25 cellular contexts compared by ENCODE assay signal in genomic region chr7:144403649-144404061, GRCh38. TPM values are rescaled to one million over a fixed set of nuclear protein-coding genes. Genes with fewer than 3 reads are reported as not detected.
A peak's percentile ranks its signal among the peaks of the same experiment; 100 is the strongest.
DNase-seq lines count a peak whose midpoint lies in the region; ATAC-seq and TF ChIP-seq lines count a peak whose summit lies in the region.
"Had no signal": no experiment of that assay in that cellular context is flagged by ENCODE, and none has a peak within 500 bp of the region (broad histone marks: within the 10 kb centered on the region; RNA-seq: fewer than 3 reads in every experiment).

Gene NOBOX, minus strand, starts transcription at chr7:144403693.

- no peaks in the 10 kb centered on the region for H3K27me3 ChIP-seq in upper lobe of right lung
- H3K27me3 ChIP-seq: BE2C; BLaER1 treated with 17β-estradiol and CSF1 and Interleukin-3, amounts not matched to agents 10 nM and 100 nM had no signal

- H3K9me3 ChIP-seq in upper lobe of right lung = no peaks in the 10 kb centered on the region
- H3K9me3 ChIP-seq: A549; BE2C; BLaER1 treated with 17β-estradiol and CSF1 and Interleukin-3, amounts not matched to agents 10 nM and 100 nM; HAP-1 had no signal

- intact Hi-C loops in upper lobe of right lung (cut with DNase I) = no loop called here

- no peaks in the 10 kb centered on the region for H3K4me1 ChIP-seq in upper lobe of right lung
- H3K4me1 ChIP-seq: A549, BE2C, HAP-1 had no signal

- no peak within 1 kb of the TSS for H3K27ac ChIP-seq in upper lobe of right lung
- H3K27ac ChIP-seq: A549; BLaER1 treated with 17β-estradiol and CSF1 and Interleukin-3, amounts not matched to agents 10 nM and 100 nM; GM23248 had no signal

- no peak within 1 kb of the TSS for H3K4me3 Mint-ChIP-seq in stimulated activated naive CD8-positive, alpha-beta T cell treated with anti-CD3 and anti-CD28 coated beads, Interleukin-15, amount 100 ng/mL, for 72 hours
- no peak within 1 kb of the TSS for H3K4me3 Mint-ChIP-seq in stimulated activated memory B cell treated with anti-CD40 and anti-IgM and Interleukin-4, amounts not matched to agents 10 μg/mL and 1 μg/mL and 100 μg/mL, for 72 hours
- no peak within 1 kb of the TSS for H3K4me3 Mint-ChIP-seq in chondrocyte (ENCODE audit: unreplicated experiment)
- H3K4me3 Mint-ChIP-seq: CD14-positive monocyte; CD4-positive, alpha-beta T cell; CD8-positive, alpha-beta memory T cell; HFFc6 had no signal

- ATAC-seq in stimulated activated naive CD8-positive, alpha-beta T cell treated with anti-CD3 and anti-CD28 coated beads, Interleukin-15, amount 100 ng/mL, for 72 hours = peak; percentile 71
- no peak for ATAC-seq in stimulated activated naive CD8-positive, alpha-beta T cell treated with anti-CD3 and anti-CD28 coated beads, Interleukin-15, Interleukin-2, amounts not matched to agents 100 U/mL and 50 U/mL, for 24 hours
- ATAC-seq in stimulated activated memory B cell treated with anti-CD40 and anti-IgM and Interleukin-4, amounts not matched to agents 10 μg/mL and 1 μg/mL and 100 μg/mL, for 72 hours = peak; percentile 63
- ATAC-seq in upper lobe of right lung = peak; percentile 5
- ATAC-seq: A549 had no signal

- H3K36me3 ChIP-seq in upper lobe of right lung = no peaks in the 10 kb centered on the region
- H3K36me3 ChIP-seq: BE2C; BLaER1 treated with 17β-estradiol and CSF1 and Interleukin-3, amounts not matched to agents 10 nM and 100 nM; HAP-1 had no signal

- H3K27me3 Mint-ChIP-seq in stimulated activated naive CD8-positive, alpha-beta T cell treated with anti-CD3 and anti-CD28 coated beads, Interleukin-15, amount 100 ng/mL, for 72 hours = peaks cover 7% of the 10 kb centered on the region
- H3K27me3 Mint-ChIP-seq in stimulated activated memory B cell treated with anti-CD40 and anti-IgM and Interleukin-4, amounts not matched to agents 10 μg/mL and 1 μg/mL and 100 μg/mL, for 72 hours = peaks cover 42% of the 10 kb centered on the region
- H3K27me3 Mint-ChIP-seq in chondrocyte (ENCODE audit: low read depth) = peaks cover 19% of the 10 kb centered on the region

- peak within 1 kb of the TSS in 1 of 2 donors; percentile 88 for H3K27ac Mint-ChIP-seq in stimulated activated naive CD8-positive, alpha-beta T cell treated with anti-CD3 and anti-CD28 coated beads, Interleukin-15, amount 100 ng/mL, for 72 hours
- H3K27ac Mint-ChIP-seq in stimulated activated memory B cell treated with anti-CD40 and anti-IgM and Interleukin-4, amounts not matched to agents 10 μg/mL and 1 μg/mL and 100 μg/mL, for 72 hours = no peak within 1 kb of the TSS
- no peak within 1 kb of the TSS for H3K27ac Mint-ChIP-seq in chondrocyte (ENCODE audit: unreplicated experiment)
- H3K27ac Mint-ChIP-seq: CD14-positive monocyte; CD4-positive, alpha-beta T cell; CD8-positive, alpha-beta memory T cell; HFFc6 had no signal

- no peaks in the 10 kb centered on the region for H3K36me3 Mint-ChIP-seq in stimulated activated memory B cell treated with anti-CD40 and anti-IgM and Interleukin-4, amounts not matched to agents 10 μg/mL and 1 μg/mL and 100 μg/mL, for 72 hours
- no peaks in the 10 kb centered on the region for H3K36me3 Mint-ChIP-seq in chondrocyte (ENCODE audit: low read depth)
- H3K36me3 Mint-ChIP-seq: CD14-positive monocyte; CD8-positive, alpha-beta memory T cell had no signal

- no peak within 1 kb of the TSS for H3K4me3 ChIP-seq in upper lobe of right lung
- H3K4me3 ChIP-seq: A549; BLaER1 treated with 17β-estradiol and CSF1 and Interleukin-3, amounts not matched to agents 10 nM and 100 nM; GM23248; HAP-1 had no signal

- DNase-seq in stimulated activated naive CD8-positive, alpha-beta T cell treated with anti-CD3 and anti-CD28 coated beads, Interleukin-15, amount 100 ng/mL, for 72 hours = no peak
- no peak for DNase-seq in stimulated activated naive CD8-positive, alpha-beta T cell treated with anti-CD3 and anti-CD28 coated beads, Interleukin-15, Interleukin-2, amounts not matched to agents 100 U/mL and 50 U/mL, for 24 hours
- DNase-seq in mesenteric fat pad (ENCODE audit: low spot score) (peak; percentile 62), upper lobe of right lung (no peak), DMS114 treated with DMSO at 0.1 percent for 48 hours (lab: John Stamatoyannopoulos, UW; ENCODE audit: unreplicated experiment) (no peak), chondrocyte (ENCODE audit: low spot score) (no peak), iPS-NIHi11 (ENCODE audit: low spot score) (no peak)
- DNase-seq: 8988T; ACHN; AML-193; BE2C; CD4-positive, alpha-beta T cell; CD8-positive, alpha-beta memory T cell; DMS 273 treated with DMSO at 0.1 percent for 48 hours; DMS53; DMS79 treated with DMSO at 0.1 percent for 48 hours; GM23248; HFFc6 had no signal

- TF ChIP-seq CTCF in upper lobe of right lung (IDR thresholded peaks at IDR 0.05) (no peak), chondrocyte (IDR thresholded peaks at IDR 0.05) (no peak)

- no peaks in the 10 kb centered on the region for H3K4me1 Mint-ChIP-seq in stimulated activated naive CD8-positive, alpha-beta T cell treated with anti-CD3 and anti-CD28 coated beads, Interleukin-15, amount 100 ng/mL, for 72 hours
- H3K4me1 Mint-ChIP-seq in stimulated activated memory B cell treated with anti-CD40 and anti-IgM and Interleukin-4, amounts not matched to agents 10 μg/mL and 1 μg/mL and 100 μg/mL, for 72 hours = no peaks in the 10 kb centered on the region
- H3K4me1 Mint-ChIP-seq in chondrocyte (ENCODE audit: low read depth) = no peaks in the 10 kb centered on the region
- H3K4me1 Mint-ChIP-seq: CD14-positive monocyte; CD8-positive, alpha-beta memory T cell had no signal

- no peaks in the 10 kb centered on the region for H3K9me3 Mint-ChIP-seq in stimulated activated naive CD8-positive, alpha-beta T cell treated with anti-CD3 and anti-CD28 coated beads, Interleukin-15, amount 100 ng/mL, for 72 hours
- no peaks in the 10 kb centered on the region for H3K9me3 Mint-ChIP-seq in stimulated activated memory B cell treated with anti-CD40 and anti-IgM and Interleukin-4, amounts not matched to agents 10 μg/mL and 1 μg/mL and 100 μg/mL, for 72 hours
- no peaks in the 10 kb centered on the region for H3K9me3 Mint-ChIP-seq in chondrocyte (ENCODE audit: low read depth)
- H3K9me3 Mint-ChIP-seq: CD14-positive monocyte; CD4-positive, alpha-beta T cell; CD8-positive, alpha-beta memory T cell had no signal

RNA-seq across cellular contexts. Expression of gene NOBOX, which starts in this region (rescaled TPM):
- total RNA-seq in mesenteric fat pad = not detected
- total RNA-seq in upper lobe of right lung = not detected
- total RNA-seq in chondrocyte = not detected in 3 replicates
- total RNA-seq: CD4-positive, alpha-beta T cell; CD8-positive, alpha-beta memory T cell; Daoy; GM23248; H4; HFFc6 had no signal

Comparison
In these comparisons a context has a peak if more than half of its experiments do, and no peak if none do; other contexts are left out.
1. Peak in DNase-seq in mesenteric fat pad; RNA of the gene not detected or under 1 TPM.
2. Peak in ATAC-seq in upper lobe of right lung; RNA of the gene not detected or under 1 TPM.